9 cellular contexts compared by ENCODE assay signal in genomic region chr6:87078983-87079616, GRCh38. TPM values are rescaled to one million over a fixed set of nuclear protein-coding genes. Genes with fewer than 3 reads are reported as not detected.
DNase-seq lines count a peak whose midpoint lies in the region; ATAC-seq, FAIRE-seq and TF ChIP-seq lines count a peak whose summit lies in the region.
"Had no signal": no experiment of that assay in that cellular context is flagged by ENCODE, and none has a peak within 500 bp of the region (broad histone marks: within the 10 kb centered on the region; RNA-seq: fewer than 3 reads in every experiment).

No MANE protein-coding gene starts in this region.

- no peaks in the 10 kb centered on the region for H3K4me1 ChIP-seq in cardiac muscle cell (ENCODE audit: low read depth)

- peak; percentile 60 for ATAC-seq in GM21390 (IDR thresholded peaks at IDR 0.05; ENCODE audit: unreplicated experiment)
- no peak for ATAC-seq in HG02840 (IDR thresholded peaks at IDR 0.05; ENCODE audit: low FRiP score, unreplicated experiment)

- H3K36me3 ChIP-seq in cardiac muscle cell = no peaks in the 10 kb centered on the region

- FAIRE-seq in D721Med (lab: Jason Lieb, UNC) = no peak

- no peak overlapping the region for H3K4me3 ChIP-seq in cardiac muscle cell

- H3K9me3 ChIP-seq in cardiac muscle cell (ENCODE audit: low read depth) = no peaks in the 10 kb centered on the region

- TF ChIP-seq CTCF in D721Med (IDR thresholded peaks at IDR 0.05; ENCODE audit: insufficient read depth, missing control alignments) (peak; percentile 87), cardiac muscle cell (IDR thresholded peaks at IDR 0.05; ENCODE audit: low read depth, low read length) (peak; percentile 99)

- no peaks in the 10 kb centered on the region for H3K27me3 ChIP-seq in cardiac muscle cell

- no peak overlapping the region for H3K27ac ChIP-seq in cardiac muscle cell

- DNase-seq in D721Med (ENCODE audit: insufficient read length, low spot score) (peak; percentile 40), KBM-7 (peak; percentile 65), SK-N-DZ (ENCODE audit: low spot score) (peak; percentile 92), cardiac muscle cell (ENCODE audit: low read depth in 1 of 2, low spot score in 1 of 2) (peak; percentile 75 to 77), pulmonary artery endothelial cell (ENCODE audit: low read depth, low spot score) (peak; percentile 30)
- DNase-seq in activated naive CD4-positive, alpha-beta T cell treated with anti-CD3 and anti-CD28 coated beads, Interleukin-2, amount 50 U/mL, for 16 hours = peak; percentile 50

- in situ Hi-C loops in KBM-7 (cut with MboI; ENCODE audit: low pct_unique_long_range_greater_than_20kb, low sequenced_read_pairs) = no loop called here

RNA-seq across cellular contexts. Expression of gene CGA, which starts 15.8 kb away (rescaled TPM):
- 0.68 TPM in 1 of 2 replicates, not detected in the other for polyA plus RNA-seq in SK-N-DZ (2014; cell fraction: cytosol; rRNA removed)
- not detected in 2 replicates for polyA plus RNA-seq in SK-N-DZ (2014; cell fraction: nucleus; rRNA removed)
- 0.53 TPM in 1 of 2 replicates, not detected in the other for total RNA-seq in cardiac muscle cell
- 0.51 and 1.2 TPM in 2 replicates for polyA plus RNA-seq in cardiac muscle cell
- total RNA-seq in pulmonary artery endothelial cell = not detected in 2 replicates
- total RNA-seq: activated CD8-positive, alpha-beta memory T cell treated with anti-CD3 and anti-CD28 coated beads for 36 hours had no signal

Comparison
In these comparisons a context has a peak if more than half of its experiments do, and no peak if none do; other contexts are left out.
1. DNase-seq: peak in every context shown above with its lines; median percentile 92 in SK-N-DZ; 76 in cardiac muscle cell; 65 in KBM-7; 50 in activated naive CD4-positive, alpha-beta T cell treated with anti-CD3 and anti-CD28 coated beads, Interleukin-2, amount 50 U/mL, for 16 hours; 40 in D721Med; 30 in pulmonary artery endothelial cell.